24 cellular contexts compared by ENCODE assay signal in the genomic region with DNA sequence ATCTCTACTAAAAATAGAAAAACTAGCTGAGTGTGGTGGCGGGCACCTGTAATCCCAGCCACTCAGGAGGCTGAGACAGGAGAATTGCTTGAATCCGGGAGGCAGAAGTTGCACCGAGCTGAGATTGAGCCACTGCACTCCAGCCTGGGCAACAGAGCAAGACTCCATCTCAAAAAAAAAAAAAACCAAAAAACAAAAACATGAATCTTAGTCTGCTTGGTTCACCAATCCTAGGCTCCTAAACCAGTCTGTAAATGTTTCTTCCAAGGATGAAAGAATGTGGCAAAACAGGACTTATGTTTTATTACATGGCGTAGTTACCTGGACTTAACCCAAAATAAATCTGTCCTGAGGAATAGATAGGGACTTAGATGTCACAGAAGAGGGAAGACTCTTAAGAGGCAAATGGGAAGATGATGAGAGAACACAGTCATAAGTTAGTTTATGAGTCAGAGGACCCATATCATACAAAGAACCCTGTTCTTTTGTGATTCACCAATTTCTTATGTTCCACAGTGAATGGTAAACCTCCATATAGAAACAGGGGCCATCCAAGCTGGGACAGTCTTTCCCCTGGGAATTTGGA. TPM values are rescaled to one million over a fixed set of nuclear protein-coding genes. Genes with fewer than 3 reads are reported as not detected.
DNase-seq lines count a peak whose midpoint lies in the region; ATAC-seq and TF ChIP-seq lines count a peak whose summit lies in the region.
"Had no signal": no experiment of that assay in that cellular context is flagged by ENCODE, and none has a peak within 500 bp of the region (broad histone marks: within the 10 kb centered on the region; RNA-seq: fewer than 3 reads in every experiment).

No MANE protein-coding gene starts in this region.

- H3K36me3 Mint-ChIP-seq in activated T-helper 17 cell treated with anti-CD3 and anti-CD28 coated beads, Interleukin-2, amount 50 U/mL, for 72 hours (ENCODE audit: low read depth): no peaks in the 10 kb centered on the region
- H3K36me3 Mint-ChIP-seq: neural progenitor cell; stimulated activated naive B cell treated with anti-CD40 and anti-IgM and Interleukin-4, amounts not matched to agents 10 μg/mL and 1 μg/mL and 100 μg/mL, for 72 hours had no signal

- 95% methylated on average over 4 of the region's 4 CpGs for WGBS in smooth muscle cell (ENCODE audit: low lambda C conversion rate)

- no peaks in the 10 kb centered on the region for H3K9me3 Mint-ChIP-seq in activated T-helper 17 cell treated with anti-CD3 and anti-CD28 coated beads, Interleukin-2, amount 50 U/mL, for 72 hours
- H3K9me3 Mint-ChIP-seq: stimulated activated naive B cell treated with anti-CD40 and anti-IgM and Interleukin-4, amounts not matched to agents 10 μg/mL and 1 μg/mL and 100 μg/mL, for 72 hours had no signal

- no peaks in the 10 kb centered on the region for H3K27me3 Mint-ChIP-seq in activated T-helper 17 cell treated with anti-CD3 and anti-CD28 coated beads, Interleukin-2, amount 50 U/mL, for 72 hours
- H3K27me3 Mint-ChIP-seq: stimulated activated naive B cell treated with anti-CD40 and anti-IgM and Interleukin-4, amounts not matched to agents 10 μg/mL and 1 μg/mL and 100 μg/mL, for 72 hours had no signal

- H3K27me3 ChIP-seq in smooth muscle cell (ENCODE audit: low read depth) (no peaks in the 10 kb centered on the region), left ventricle myocardium inferior (ENCODE audit: low read depth) (no peaks in the 10 kb centered on the region)
- H3K27me3 ChIP-seq: body of pancreas, heart right ventricle, neural progenitor cell, right lobe of liver, testis, uterus had no signal

- intact Hi-C loops in left ventricle myocardium inferior (cut with micrococcal nuclease): no loop called here

- H3K9ac ChIP-seq in smooth muscle cell (ENCODE audit: low read depth): no peak overlapping the region
- H3K9ac ChIP-seq: neural progenitor cell had no signal

- H3K9me3 ChIP-seq in smooth muscle cell (replicated peaks; ENCODE audit: low read depth) (no peaks in the 10 kb centered on the region), left ventricle myocardium inferior (replicated peaks) (no peaks in the 10 kb centered on the region)
- H3K9me3 ChIP-seq: body of pancreas, heart right ventricle, right lobe of liver, testis, uterus had no signal

- ATAC-seq in activated T-helper 17 cell treated with anti-CD3 and anti-CD28 coated beads, Interleukin-2, amount 50 U/mL, for 72 hours (replicated peaks): peak; percentile 95
- ATAC-seq: body of pancreas; heart right ventricle; right lobe of liver; stimulated activated naive B cell treated with anti-CD40 and anti-IgM and Interleukin-4, amounts not matched to agents 10 μg/mL and 1 μg/mL and 100 μg/mL, for 72 hours had no signal

- H3K4me3 ChIP-seq in smooth muscle cell: no peak overlapping the region
- H3K4me3 ChIP-seq in left ventricle myocardium inferior: no peak overlapping the region
- H3K4me3 ChIP-seq: body of pancreas, heart right ventricle, neural progenitor cell, right lobe of liver, testis, uterus had no signal

- DNase-seq in COLO829 (ENCODE audit: low spot score) (peak; percentile 59), ELR (ENCODE audit: low read depth) (peak; percentile 70), foreskin melanocyte (peak; percentile 35), SHP77 (lab: John Stamatoyannopoulos, UW) (no peak), smooth muscle cell (lab: John Stamatoyannopoulos, UW; ENCODE audit: unreplicated experiment) (no peak), left ventricle myocardium inferior (no peak)
- DNase-seq: activated CD4-positive, alpha-beta T cell treated with anti-CD3 and anti-CD28 coated beads, Interleukin-2, amount 50 U/mL, for 48 hours; activated CD8-positive, alpha-beta memory T cell treated with anti-CD3 and anti-CD28 coated beads, Interleukin-2, amount 50 U/mL, for 48 hours; activated gamma-delta T cell; body of pancreas; cerebellar nuclear complex; heart right ventricle; mesenchymal stem cell; NCI-H146; NCI-H2107; right lobe of liver; stimulated activated CD4-positive, alpha-beta T cell treated with anti-CD3 and anti-CD28 coated beads, Interleukin-4, amount 100 ng/mL, for 4 hours; stimulated activated naive B cell treated with anti-CD40 and anti-IgM and Interleukin-4, amounts not matched to agents 10 μg/mL and 1 μg/mL and 100 μg/mL, for 72 hours; testis; uterus; WERI-Rb-1 had no signal

- no peak overlapping the region for H2AFZ ChIP-seq in smooth muscle cell (ENCODE audit: low read depth)
- H2AFZ ChIP-seq: neural progenitor cell had no signal

- H3K36me3 ChIP-seq in smooth muscle cell (ENCODE audit: low read depth) (no peaks in the 10 kb centered on the region), left ventricle myocardium inferior (no peaks in the 10 kb centered on the region)
- H3K36me3 ChIP-seq: heart right ventricle, neural progenitor cell, right lobe of liver, uterus, WERI-Rb-1 had no signal

- no peak overlapping the region for H3K4me2 ChIP-seq in smooth muscle cell
- H3K4me2 ChIP-seq: neural progenitor cell had no signal

- H3K27ac Mint-ChIP-seq in activated T-helper 17 cell treated with anti-CD3 and anti-CD28 coated beads, Interleukin-2, amount 50 U/mL, for 72 hours: no peak overlapping the region
- H3K27ac Mint-ChIP-seq: CD14-positive monocyte; neural progenitor cell; stimulated activated naive B cell treated with anti-CD40 and anti-IgM and Interleukin-4, amounts not matched to agents 10 μg/mL and 1 μg/mL and 100 μg/mL, for 72 hours had no signal

- no peaks in the 10 kb centered on the region for H4K20me1 ChIP-seq in smooth muscle cell (ENCODE audit: low read depth)

- no peaks in the 10 kb centered on the region for H3K79me2 ChIP-seq in smooth muscle cell (ENCODE audit: low read depth)

- peaks cover 15% of the 10 kb centered on the region for H3K4me1 Mint-ChIP-seq in activated T-helper 17 cell treated with anti-CD3 and anti-CD28 coated beads, Interleukin-2, amount 50 U/mL, for 72 hours
- H3K4me1 Mint-ChIP-seq: CD14-positive monocyte, neural progenitor cell had no signal

- TF ChIP-seq CTCF in smooth muscle cell (IDR thresholded peaks at IDR 0.05; ENCODE audit: borderline replicate concordance, insufficient read depth, poor library complexity, severe bottlenecking) (no peak), left ventricle myocardium inferior (IDR thresholded peaks at IDR 0.05; ENCODE audit: borderline replicate concordance) (no peak)

- H3K4me3 Mint-ChIP-seq in activated T-helper 17 cell treated with anti-CD3 and anti-CD28 coated beads, Interleukin-2, amount 50 U/mL, for 72 hours: peak overlapping the region; percentile 9
- H3K4me3 Mint-ChIP-seq: CD14-positive monocyte; neural progenitor cell; stimulated activated naive B cell treated with anti-CD40 and anti-IgM and Interleukin-4, amounts not matched to agents 10 μg/mL and 1 μg/mL and 100 μg/mL, for 72 hours had no signal

- H3F3A ChIP-seq in smooth muscle cell (ENCODE audit: low read depth): no peaks in the 10 kb centered on the region

- H3K27ac ChIP-seq in smooth muscle cell (ENCODE audit: low read depth) (no peak overlapping the region), left ventricle myocardium inferior (replicated peaks) (no peak overlapping the region)
- H3K27ac ChIP-seq: body of pancreas, heart right ventricle, neural progenitor cell, right lobe of liver, testis, uterus, WERI-Rb-1 had no signal

- H3K4me1 ChIP-seq in smooth muscle cell (ENCODE audit: low read depth) (no peaks in the 10 kb centered on the region), left ventricle myocardium inferior (peaks cover 9% of the 10 kb centered on the region)
- H3K4me1 ChIP-seq: neural progenitor cell, right lobe of liver, uterus had no signal

RNA-seq across cellular contexts. Expression of a gene that starts 6.9 kb away (rescaled TPM):
- 10 to 100 TPM; 38.9 to 53.3 TPM for total RNA-seq in activated T-helper 17 cell treated with anti-CD3 and anti-CD28 coated beads, Interleukin-2, amount 50 U/mL, for 72 hours
- total RNA-seq in smooth muscle cell: 54.7 and 58.8 TPM in 2 replicates
- 19.0 and 25.2 TPM in 2 replicates for polyA plus RNA-seq in smooth muscle cell
- total RNA-seq in left ventricle myocardium inferior: 25.0 TPM

RNA-seq across cellular contexts. Expression of a gene that starts 41.9 kb away (rescaled TPM):
- 10 to 100 TPM in 1 of 2 donors, 1 to 10 TPM in 1; 9.9 to 29.0 TPM for total RNA-seq in activated T-helper 17 cell treated with anti-CD3 and anti-CD28 coated beads, Interleukin-2, amount 50 U/mL, for 72 hours
- total RNA-seq in smooth muscle cell (28.3 and 33.5 TPM in 2 replicates), left ventricle myocardium inferior (15.0 TPM)
- 17.9 and 18.2 TPM in 2 replicates for polyA plus RNA-seq in smooth muscle cell

Comparison
In these comparisons a context has a peak if more than half of its experiments do, and no peak if none do; other contexts are left out.
1. DNase-seq: peak in COLO829 (single experiment), ELR (single experiment) and foreskin melanocyte (single experiment); none in SHP77 (0 of 2), smooth muscle cell (single experiment) and left ventricle myocardium inferior (single experiment).